Comparison of ENCODE assay signal across 36 cellular contexts in genomic region chr19:42060117-42060516, GRCh38.
"Had no signal": no experiment of that assay in that cellular context is flagged by ENCODE, and none has a peak within 500 bp of the region (broad histone marks: within the 10 kb centered on the region; RNA-seq: fewer than 3 reads in every experiment).

No MANE protein-coding gene starts in this region.

- H3K27ac ChIP-seq: adrenal gland, body of pancreas, brain microvascular endothelial cell, cardiac muscle cell, VCaP had no signal

- H3K4me1 Mint-ChIP-seq: activated B cell treated with CpG ODN at 0.5 μM for 24 hours; activated CD4-positive, alpha-beta T cell treated with anti-CD3 and anti-CD28 coated beads, Interleukin-2, amount 10 ng/mL, durations not matched to agents 24 days and 14 days; activated T-helper 17 cell treated with anti-CD3 and anti-CD28 coated beads, Interleukin-2, amount 50 U/mL, for 72 hours; central memory CD8-positive, alpha-beta T cell had no signal

- H3K4me1 ChIP-seq: adrenal gland, body of pancreas had no signal

- H3K4me3 ChIP-seq: adrenal gland, body of pancreas, cardiac muscle cell had no signal

- DNase-seq: activated B cell treated with CpG ODN at 0.5 μM for 24 hours; activated CD4-positive, alpha-beta memory T cell treated with anti-CD3 and anti-CD28 coated beads for 36 hours; activated CD4-positive, alpha-beta T cell treated with anti-CD3 and anti-CD28 coated beads for 4 hours; activated CD4-positive, alpha-beta T cell treated with anti-CD3 and anti-CD28 coated beads, Interleukin-2, amount 10 ng/mL, durations not matched to agents 24 days and 14 days; activated CD4-positive, alpha-beta T cell treated with anti-CD3 and anti-CD28 coated beads, Interleukin-2, amount 50 U/mL, for 1 hour; activated CD4-positive, alpha-beta T cell treated with anti-CD3 and anti-CD28 coated beads, Interleukin-2, amount 50 U/mL, for 4 hours; activated CD4-positive, CD25-positive, alpha-beta regulatory T cell treated with anti-CD3 and anti-CD28 coated beads, Interleukin-2, amount 50 U/mL, for 72 hours; activated CD8-positive, alpha-beta memory T cell treated with anti-CD3 and anti-CD28 coated beads, Interleukin-2, amount 50 U/mL, for 4 hours; activated CD8-positive, alpha-beta T cell treated with anti-CD3 and anti-CD28 coated beads for 36 hours; activated effector memory CD4-positive, alpha-beta T cell treated with anti-CD3 and anti-CD28 coated beads, Interleukin-2, amount 50 U/mL, for 16 hours; activated gamma-delta T cell treated with Interleukin-2 at 50 U/mL for 16 hours; activated naive CD4-positive, alpha-beta T cell; activated naive CD4-positive, alpha-beta T cell treated with anti-CD3 and anti-CD28 coated beads for 36 hours; activated naive CD4-positive, alpha-beta T cell treated with anti-CD3 and anti-CD28 coated beads, Interleukin-2, amount 50 U/mL, for 16 hours; activated T-cell treated with anti-CD3 and anti-CD28 coated beads for 4 hours; activated T-cell treated with anti-CD3 and anti-CD28 coated beads, Interleukin-2, amount 50 U/mL, for 1 hour; activated T-cell treated with anti-CD3 and anti-CD28 coated beads, Interleukin-2, amount 50 U/mL, for 4 hours; activated T-cell treated with anti-CD3 and anti-CD28 coated beads, Interleukin-2, amount 50 U/mL, for 72 hours; adrenal gland; amniotic stem cell; aorta; body of pancreas; brain microvascular endothelial cell; caudate nucleus; cerebellar nuclear complex; T-helper 1 cell; T-helper 2 cell; T-helper 9 cell had no signal

- H3K27me3 ChIP-seq: adrenal gland, body of pancreas, brain microvascular endothelial cell, cardiac muscle cell had no signal

- H3K27ac Mint-ChIP-seq: activated B cell treated with CpG ODN at 0.5 μM for 24 hours; activated CD4-positive, alpha-beta memory T cell treated with anti-CD3 and anti-CD28 coated beads for 36 hours; activated CD4-positive, alpha-beta T cell treated with anti-CD3 and anti-CD28 coated beads, Interleukin-2, amount 10 ng/mL, durations not matched to agents 24 days and 14 days; activated CD8-positive, alpha-beta T cell treated with anti-CD3 and anti-CD28 coated beads for 36 hours; activated naive CD4-positive, alpha-beta T cell treated with anti-CD3 and anti-CD28 coated beads for 36 hours; activated naive CD4-positive, alpha-beta T cell treated with anti-CD3 and anti-CD28 coated beads, Interleukin-2, amount 50 U/mL, for 72 hours; activated T-cell treated with anti-CD3 and anti-CD28 coated beads, Interleukin-2, amount 50 U/mL, for 72 hours; activated T-helper 1 cell treated with anti-CD3 and anti-CD28 coated beads, Interleukin-12 subunit alpha, Interleukin-12 subunit beta, Interleukin-2, Interleukin-4 antibody, amounts not matched to agents 30 ng/mL and 10 ng/mL and 1 ng/mL, durations not matched to agents 14 hours and 24 hours and 36 hours; activated T-helper 17 cell treated with anti-CD3 and anti-CD28 coated beads, Interleukin-2, amount 50 U/mL, for 72 hours; T-helper 2 cell treated with Interferon-gamma antibody and Interleukin-4, amounts not matched to agents 5 μg/mL and 100 μg/mL, for 36 hours had no signal

- H3K9me3 ChIP-seq: adrenal gland, body of pancreas had no signal

- H3K27me3 Mint-ChIP-seq: activated CD4-positive, alpha-beta T cell treated with anti-CD3 and anti-CD28 coated beads, Interleukin-2, amount 10 ng/mL, durations not matched to agents 24 days and 14 days; activated CD8-positive, alpha-beta T cell treated with anti-CD3 and anti-CD28 coated beads for 36 hours; activated T-helper 17 cell treated with anti-CD3 and anti-CD28 coated beads, Interleukin-2, amount 50 U/mL, for 72 hours had no signal

- H3K36me3 ChIP-seq: adrenal gland, brain microvascular endothelial cell, cardiac muscle cell had no signal

- H3K9me3 Mint-ChIP-seq: activated B cell treated with CpG ODN at 0.5 μM for 24 hours; activated CD4-positive, alpha-beta memory T cell treated with anti-CD3 and anti-CD28 coated beads for 36 hours; activated CD4-positive, alpha-beta T cell treated with anti-CD3 and anti-CD28 coated beads, Interleukin-2, amount 10 ng/mL, durations not matched to agents 24 days and 14 days; activated CD8-positive, alpha-beta T cell treated with anti-CD3 and anti-CD28 coated beads for 36 hours; activated naive CD4-positive, alpha-beta T cell treated with anti-CD3 and anti-CD28 coated beads for 36 hours; activated naive CD4-positive, alpha-beta T cell treated with anti-CD3 and anti-CD28 coated beads, Interleukin-2, amount 50 U/mL, for 72 hours; activated T-cell treated with anti-CD3 and anti-CD28 coated beads, Interleukin-2, amount 50 U/mL, for 4 hours; activated T-cell treated with anti-CD3 and anti-CD28 coated beads, Interleukin-2, amount 50 U/mL, for 72 hours; activated T-helper 1 cell treated with anti-CD3 and anti-CD28 coated beads, Interleukin-12 subunit alpha, Interleukin-12 subunit beta, Interleukin-2, Interleukin-4 antibody, amounts not matched to agents 30 ng/mL and 10 ng/mL and 1 ng/mL, durations not matched to agents 14 hours and 24 hours and 36 hours; activated T-helper 17 cell treated with anti-CD3 and anti-CD28 coated beads, Interleukin-2, amount 50 U/mL, for 72 hours; central memory CD8-positive, alpha-beta T cell; T-helper 1 cell treated with Interleukin-12 subunit alpha and Interleukin-12 subunit beta and Interleukin-4 antibody, amounts not matched to agents 30 μg/mL and 1 μg/mL, for 36 hours; T-helper 2 cell treated with Interferon-gamma antibody and Interleukin-4, amounts not matched to agents 5 μg/mL and 100 μg/mL, for 36 hours had no signal

- H3K36me3 Mint-ChIP-seq: activated CD4-positive, alpha-beta memory T cell treated with anti-CD3 and anti-CD28 coated beads for 36 hours; activated naive CD4-positive, alpha-beta T cell treated with anti-CD3 and anti-CD28 coated beads, Interleukin-2, amount 50 U/mL, for 72 hours had no signal

- H3K4me3 Mint-ChIP-seq: activated B cell treated with CpG ODN at 0.5 μM for 24 hours; activated CD4-positive, alpha-beta memory T cell treated with anti-CD3 and anti-CD28 coated beads for 36 hours; activated CD4-positive, alpha-beta T cell treated with anti-CD3 and anti-CD28 coated beads, Interleukin-2, amount 10 ng/mL, durations not matched to agents 24 days and 14 days; activated CD8-positive, alpha-beta T cell treated with anti-CD3 and anti-CD28 coated beads for 36 hours; activated naive CD4-positive, alpha-beta T cell treated with anti-CD3 and anti-CD28 coated beads for 36 hours; activated T-cell treated with anti-CD3 and anti-CD28 coated beads, Interleukin-2, amount 50 U/mL, for 4 hours; activated T-cell treated with anti-CD3 and anti-CD28 coated beads, Interleukin-2, amount 50 U/mL, for 72 hours; activated T-helper 1 cell treated with anti-CD3 and anti-CD28 coated beads, Interleukin-12 subunit alpha, Interleukin-12 subunit beta, Interleukin-2, Interleukin-4 antibody, amounts not matched to agents 30 ng/mL and 10 ng/mL and 1 ng/mL, durations not matched to agents 14 hours and 24 hours and 36 hours; activated T-helper 17 cell treated with anti-CD3 and anti-CD28 coated beads, Interleukin-2, amount 50 U/mL, for 72 hours; central memory CD8-positive, alpha-beta T cell; T-helper 1 cell treated with Interleukin-12 subunit alpha and Interleukin-12 subunit beta and Interleukin-4 antibody, amounts not matched to agents 30 μg/mL and 1 μg/mL, for 36 hours; T-helper 2 cell treated with Interferon-gamma antibody and Interleukin-4, amounts not matched to agents 5 μg/mL and 100 μg/mL, for 36 hours had no signal

- ATAC-seq: activated CD8-positive, alpha-beta T cell treated with anti-CD3 and anti-CD28 coated beads for 36 hours; activated naive CD4-positive, alpha-beta T cell treated with anti-CD3 and anti-CD28 coated beads, Interleukin-2, amount 50 U/mL, for 72 hours; activated T-cell treated with anti-CD3 and anti-CD28 coated beads, Interleukin-2, amount 50 U/mL, for 4 hours; activated T-cell treated with anti-CD3 and anti-CD28 coated beads, Interleukin-2, amount 50 U/mL, for 72 hours; activated T-helper 17 cell treated with anti-CD3 and anti-CD28 coated beads, Interleukin-2, amount 50 U/mL, for 72 hours; body of pancreas had no signal
